Comparison of ENCODE assay signal across 10 cellular contexts in genomic region chr17:79114455-79115301, GRCh38. TPM values are rescaled to one million over a fixed set of nuclear protein-coding genes. Genes with fewer than 3 reads are reported as not detected.
DNase-seq lines count a peak whose midpoint lies in the region; ATAC-seq and TF ChIP-seq lines count a peak whose summit lies in the region.
"Had no signal": no experiment of that assay in that cellular context is flagged by ENCODE, and none has a peak within 500 bp of the region (broad histone marks: within the 10 kb centered on the region; RNA-seq: fewer than 3 reads in every experiment).

No MANE protein-coding gene starts in this region.

- H3K18ac ChIP-seq in mesendoderm (ENCODE audit: low read length) = no peak overlapping the region

- peaks cover 53% of the 10 kb centered on the region for H3K27me3 Mint-ChIP-seq in Calu3 (ENCODE audit: unreplicated experiment)
- H3K27me3 Mint-ChIP-seq in WTC11 (ENCODE audit: low read depth) = no peaks in the 10 kb centered on the region

- H2AK5ac ChIP-seq in mesendoderm (ENCODE audit: low read length) = no peak overlapping the region

- no peaks in the 10 kb centered on the region for H3K79me2 ChIP-seq in mesendoderm (ENCODE audit: control insufficient read depth, insufficient read depth, low read length)

- H3K56ac ChIP-seq in mesendoderm (ENCODE audit: low read length) = peak overlapping the region; percentile 34

- no CpG with 5 or more reads among the region's 30 CpGs for WGBS in mesendoderm (ENCODE audit: extremely low coverage, insufficient coverage, low lambda C conversion rate)

- no peak overlapping the region for H2BK120ac ChIP-seq in mesendoderm (ENCODE audit: low read depth, low read length)

- no peak overlapping the region for H3K27ac Mint-ChIP-seq in Calu3 (ENCODE audit: unreplicated experiment)
- no peak overlapping the region for H3K27ac Mint-ChIP-seq in WTC11

- H3K4me2 ChIP-seq in mesendoderm (ENCODE audit: low read length) = no peak overlapping the region

- DNase-seq in Calu3 (peak; percentile 72), NCI-H187 (lab: John Stamatoyannopoulos, UW) (peak; percentile 93 to 95), WTC11 (ENCODE audit: low spot score) (no peak), mesendoderm (peak; percentile 32), T-helper 9 cell (no peak)
- no peak for DNase-seq in stimulated activated naive CD4-positive, alpha-beta T cell (lab: John Stamatoyannopoulos, UW)
- DNase-seq: CD8-positive, alpha-beta memory T cell had no signal

- H3K9ac ChIP-seq in mesendoderm (ENCODE audit: low read length) = no peak overlapping the region

- H3K36me3 Mint-ChIP-seq in Calu3 (ENCODE audit: insufficient read depth, unreplicated experiment) (no peaks in the 10 kb centered on the region), WTC11 (no peaks in the 10 kb centered on the region)
- H3K36me3 Mint-ChIP-seq: CD8-positive, alpha-beta memory T cell had no signal

- BruUV-seq in Calu3 (replicated peaks; lab: Mats Ljungman, UMichigan) = no TSS peak

- no peak overlapping the region for H3K4ac ChIP-seq in mesendoderm (ENCODE audit: low read depth, low read length)

- H3K9me3 Mint-ChIP-seq in Calu3 (ENCODE audit: low read depth, unreplicated experiment) (no peaks in the 10 kb centered on the region), WTC11 (no peaks in the 10 kb centered on the region)
- H3K9me3 Mint-ChIP-seq: CD8-positive, alpha-beta memory T cell had no signal

- POLR2A ChIA-PET in WTC11 (lab: Charles Lee) = no interaction called here

- H2BK5ac ChIP-seq in mesendoderm (ENCODE audit: low read length) = no peak overlapping the region

- H3K4me1 ChIP-seq in mesendoderm (ENCODE audit: control insufficient read depth, low read depth, low read length) = no peaks in the 10 kb centered on the region

- H3K79me1 ChIP-seq in mesendoderm (ENCODE audit: low read length) = no peaks in the 10 kb centered on the region

- CTCF ChIA-PET in Calu3 (lab: Charles Lee) = interaction anchor here (0.5 to 1.5 kb wide), 4 partner anchors 78 to 1278 kb away, joined by 3 to 5 read pairs (median 4); no protein-coding TSS in a partner anchor
- CTCF ChIA-PET in WTC11 (lab: Charles Lee) = interaction anchor here (0.6 to 2.2 kb wide), 8 partner anchors 27 to 286 kb away, joined by 3 to 11 read pairs (median 4); no protein-coding TSS in a partner anchor

- intact Hi-C loops in Calu3 (cut with micrococcal nuclease; ENCODE audit: unreplicated experiment) = no loop called here

- ATAC-seq in WTC11 = peak; percentile 49
- ATAC-seq in HG03571 (IDR thresholded peaks at IDR 0.05; ENCODE audit: unreplicated experiment) = no peak
- no peak for ATAC-seq in HG02973 (IDR thresholded peaks at IDR 0.05; ENCODE audit: unreplicated experiment)

- no peaks in the 10 kb centered on the region for H3K27me3 ChIP-seq in mesendoderm (ENCODE audit: insufficient read depth, low read length, poor library complexity)

- no peak overlapping the region for H4K5ac ChIP-seq in mesendoderm (ENCODE audit: low read length)

- TF ChIP-seq CTCF in Calu3 (IDR thresholded peaks at IDR 0.05; ENCODE audit: unreplicated experiment) (no peak), WTC11 (IDR thresholded peaks at IDR 0.05) (no peak)

- no peak overlapping the region for H3K4me3 ChIP-seq in mesendoderm (ENCODE audit: low read length)
- H3K4me3 ChIP-seq: tibial nerve had no signal

- H3K36me3 ChIP-seq in mesendoderm (ENCODE audit: control insufficient read depth, insufficient read depth, low read length) = no peaks in the 10 kb centered on the region
- H3K36me3 ChIP-seq: tibial nerve had no signal

- H3K27ac ChIP-seq in mesendoderm (ENCODE audit: low read depth, low read length) = no peak overlapping the region
- H3K27ac ChIP-seq: tibial nerve had no signal

- H3K4me1 Mint-ChIP-seq in Calu3 (ENCODE audit: low read depth, unreplicated experiment) = peaks cover 16% of the 10 kb centered on the region
- H3K4me1 Mint-ChIP-seq in WTC11 = no peaks in the 10 kb centered on the region
- H3K4me1 Mint-ChIP-seq: CD8-positive, alpha-beta memory T cell had no signal

- H3K23ac ChIP-seq in mesendoderm (ENCODE audit: low read length) = no peak overlapping the region

- no peak overlapping the region for H2BK15ac ChIP-seq in mesendoderm (replicated peaks; ENCODE audit: low read depth)

- H4K8ac ChIP-seq in mesendoderm (ENCODE audit: low read depth, low read length) = no peak overlapping the region

- H3K4me3 Mint-ChIP-seq in Calu3 (ENCODE audit: low read depth, unreplicated experiment) (no peak overlapping the region), WTC11 (no peak overlapping the region)
- H3K4me3 Mint-ChIP-seq: CD8-positive, alpha-beta memory T cell had no signal

TF ChIP-seq in WTC11, 78 proteins besides CTCF, POLR2A, EP300 and RAD21 (continues in another document):
- TF ChIP-seq ZNF263 (CRISPR knock-in tag; IDR thresholded peaks at IDR 0.05; ENCODE audit: low read depth) = no peak
- no peak for TF ChIP-seq MYBL2 (CRISPR knock-in tag; IDR thresholded peaks at IDR 0.05)
- no peak for TF ChIP-seq IRF1 (CRISPR knock-in tag; IDR thresholded peaks at IDR 0.05)
- no peak for TF ChIP-seq ATF2 (CRISPR knock-in tag; IDR thresholded peaks at IDR 0.05; ENCODE audit: borderline replicate concordance, low read depth)
- no peak for TF ChIP-seq ZNF317 (CRISPR knock-in tag; IDR thresholded peaks at IDR 0.05; ENCODE audit: borderline replicate concordance, low read depth)
- TF ChIP-seq CBFB (CRISPR knock-in tag; IDR thresholded peaks at IDR 0.05; ENCODE audit: low read depth) = no peak
- TF ChIP-seq OVOL2 (CRISPR knock-in tag; IDR thresholded peaks at IDR 0.05; ENCODE audit: borderline replicate concordance) = no peak
- TF ChIP-seq ATF3 (CRISPR knock-in tag; conservative IDR thresholded peaks at IDR 0.05) = no peak
- TF ChIP-seq HMGXB4 (CRISPR knock-in tag; IDR thresholded peaks at IDR 0.05) = no peak
- TF ChIP-seq HMGA2 (CRISPR knock-in tag; IDR thresholded peaks at IDR 0.05) = no peak
- no peak for TF ChIP-seq ZNF512 (CRISPR knock-in tag; IDR thresholded peaks at IDR 0.05; ENCODE audit: borderline replicate concordance)
- no peak for TF ChIP-seq KAT7 (CRISPR knock-in tag; IDR thresholded peaks at IDR 0.05; ENCODE audit: borderline replicate concordance)

RNA-seq across cellular contexts. Expression of gene ENGASE, which starts 40.1 kb away (rescaled TPM):
- total RNA-seq in Calu3 (2022) (57.1 and 58.0 TPM in 2 replicates), WTC11 (2021) (40.0 to 47.5 TPM (median 41.6 TPM) in 3 replicates)
- 5.1 TPM for polyA plus RNA-seq in mesendoderm (2013, experiment 1 of 2)
- 6.1 TPM for polyA plus RNA-seq in mesendoderm (2013, experiment 2 of 2)

Comparison
In these comparisons a context has a peak if more than half of its experiments do, and no peak if none do; other contexts are left out.
1. DNase-seq: peak in Calu3 (single experiment), NCI-H187 (2 of 2) and mesendoderm (single experiment); none in WTC11 (single experiment), T-helper 9 cell (single experiment) and stimulated activated naive CD4-positive, alpha-beta T cell (0 of 6).